ENCODE assay signal across 8 cellular contexts in the genomic region with DNA sequence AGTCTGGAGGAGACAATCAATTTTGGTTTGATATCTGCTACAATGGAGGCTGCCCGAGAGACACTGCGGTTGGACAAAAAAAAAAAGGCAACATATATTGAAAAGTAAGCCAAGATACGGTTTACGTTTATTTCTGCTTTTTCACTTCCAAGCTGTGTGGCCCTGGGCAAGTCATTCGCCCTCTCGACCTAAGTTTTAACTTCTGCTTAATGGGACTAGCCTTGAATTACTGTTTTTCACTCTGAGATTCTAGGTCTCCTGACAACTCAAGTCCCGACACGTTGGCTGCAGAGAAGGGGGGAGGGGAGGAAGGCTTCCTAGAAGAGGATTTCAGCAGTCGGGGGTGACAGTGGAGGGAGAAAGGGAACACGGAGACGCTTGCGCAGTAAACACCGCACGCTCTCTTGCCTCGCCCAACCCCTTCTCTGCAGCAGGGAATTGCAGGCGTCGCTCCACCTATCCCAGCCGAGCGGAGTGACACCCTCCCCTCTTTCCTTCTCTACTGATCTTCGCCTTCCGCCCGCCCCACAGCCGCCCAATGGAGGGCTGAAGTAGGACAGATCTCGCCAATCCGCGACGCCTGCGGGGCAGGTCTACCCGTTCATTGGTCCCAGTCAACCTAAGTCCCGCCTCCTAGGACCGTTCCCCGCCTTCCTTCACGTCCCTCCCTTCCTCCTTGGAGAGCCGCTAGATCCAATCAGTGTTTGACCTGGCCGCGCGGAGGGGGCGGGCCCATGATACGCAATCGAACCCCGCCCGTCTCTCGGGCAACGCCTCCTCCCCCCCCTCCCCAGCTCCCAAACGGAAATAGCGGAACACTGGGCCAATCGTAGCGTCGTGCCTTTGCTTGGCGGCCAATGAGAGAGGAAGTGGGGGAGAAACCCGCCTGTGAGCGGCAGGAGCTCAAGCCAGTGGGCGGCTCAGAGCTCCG. TPM values are rescaled to one million over a fixed set of nuclear protein-coding genes. Genes with fewer than 3 reads are reported as not detected.
DNase-seq lines count a peak whose midpoint lies in the region; ATAC-seq and TF ChIP-seq lines count a peak whose summit lies in the region.

No MANE protein-coding gene starts in this region.

- H3K9me3 Mint-ChIP-seq in activated T-cell treated with anti-CD3 and anti-CD28 coated beads, Interleukin-2, amount 50 U/mL, for 24 hours: no peaks in the 10 kb centered on the region

- peak; percentile 87 for TF ChIP-seq POLR2A in erythroblast (IDR thresholded peaks at IDR 0.05; ENCODE audit: low read length)

- no peaks in the 10 kb centered on the region for H3K9me3 ChIP-seq in PC-3 (ENCODE audit: low read length)

- POLR2A ChIA-PET in PC-3 (lab: Charles Lee; ENCODE audit: unreplicated experiment): interaction anchor here (0.6 to 0.7 kb wide), 7 partner anchors 43 to 130 kb away, joined by 4 to 10 read pairs (median 4); no protein-coding TSS in a partner anchor

- H3K79me2 ChIP-seq in PC-3 (ENCODE audit: low read length): peaks cover 44% of the 10 kb centered on the region

- peaks cover 3% of the 10 kb centered on the region for H3F3A ChIP-seq in PC-3 (ENCODE audit: low read length, unreplicated experiment)

- H3K4me1 ChIP-seq in PC-3 (ENCODE audit: insufficient read depth, low read length): peaks cover 23% of the 10 kb centered on the region

- intact Hi-C loops in PC-3 (cut with micrococcal nuclease): loop anchor here (1.0 to 5.0 kb wide), 4 partner anchors 51 to 89 kb away; a partner anchor contains a TSS

- peak overlapping the region; percentile 94 for H3K27ac Mint-ChIP-seq in activated T-cell treated with anti-CD3 and anti-CD28 coated beads, Interleukin-2, amount 50 U/mL, for 24 hours

- H4K20me1 ChIP-seq in PC-3 (ENCODE audit: low read length): no peaks in the 10 kb centered on the region

- peak overlapping the region; percentile 88 for H3K4me2 ChIP-seq in PC-3 (ENCODE audit: low read length)

- TF ChIP-seq CTCF in PC-3 (conservative IDR thresholded peaks at IDR 0.05; ENCODE audit: low read depth, low read length): no peak

- no peaks in the 10 kb centered on the region for H3K36me3 ChIP-seq in PC-3 (ENCODE audit: low read depth, low read length)

- peak overlapping the region; percentile 77 for H2AFZ ChIP-seq in PC-3 (ENCODE audit: low read length)

- TSS peak; percentile 100 for BruUV-seq in PC-3 (replicated peaks; lab: Mats Ljungman, UMichigan)

- peaks cover 37% of the 10 kb centered on the region for H3K4me1 Mint-ChIP-seq in activated T-cell treated with anti-CD3 and anti-CD28 coated beads, Interleukin-2, amount 50 U/mL, for 24 hours (ENCODE audit: low read depth)

- H3K9ac ChIP-seq in PC-3 (ENCODE audit: low read length): peak overlapping the region; percentile 71

- no peaks in the 10 kb centered on the region for H3K27me3 Mint-ChIP-seq in activated T-cell treated with anti-CD3 and anti-CD28 coated beads, Interleukin-2, amount 50 U/mL, for 24 hours

- peak overlapping the region; percentile 67 for H3K4me3 ChIP-seq in Jurkat, Clone E6-1 (ENCODE audit: low read length)
- H3K4me3 ChIP-seq in PC-3 (ENCODE audit: low read length): peak overlapping the region; percentile 62

- H3K27ac ChIP-seq in PC-3 (ENCODE audit: low read length): peak overlapping the region; percentile 90

- DNase-seq in DMS53 (lab: John Stamatoyannopoulos, UW) (peak; percentile 99), PC-3 (peak; percentile 100), erythroblast (lab: John Stamatoyannopoulos, UW) (peak; percentile 100), mucosa of gallbladder (ENCODE audit: low spot score) (peak; percentile 100)
- DNase-seq in Jurkat, Clone E6-1 (ENCODE audit: low read depth, low spot score): peak; percentile 100
- peak; percentile 98 for DNase-seq in activated T-cell treated with anti-CD3 and anti-CD28 coated beads, Interleukin-2, amount 50 U/mL, for 24 hours
- DNase-seq in stimulated activated CD8-positive, alpha-beta memory T cell treated with anti-CD3 and anti-CD28 coated beads, Interleukin-4, amount 100 ng/mL, for 24 hours (ENCODE audit: low read depth): peak; percentile 97

- no peaks in the 10 kb centered on the region for H3K27me3 ChIP-seq in PC-3 (ENCODE audit: low read length)

- ATAC-seq in GM21717 (IDR thresholded peaks at IDR 0.05; ENCODE audit: unreplicated experiment): peak; percentile 86
- peak; percentile 91 for ATAC-seq in PC-3

- H3K4me3 Mint-ChIP-seq in activated T-cell treated with anti-CD3 and anti-CD28 coated beads, Interleukin-2, amount 50 U/mL, for 24 hours: peak overlapping the region; percentile 95

- CTCF ChIA-PET in PC-3 (lab: Charles Lee): interaction anchor here (0.5 to 0.6 kb wide), 2 partner anchors 76 to 82 kb away, joined by 3 to 4 read pairs; no protein-coding TSS in a partner anchor

- H3K9me2 ChIP-seq in PC-3 (replicated peaks; ENCODE audit: low read length): no peaks in the 10 kb centered on the region

- peaks cover 21% of the 10 kb centered on the region for H3K36me3 Mint-ChIP-seq in activated T-cell treated with anti-CD3 and anti-CD28 coated beads, Interleukin-2, amount 50 U/mL, for 24 hours (ENCODE audit: low read depth)

RNA-seq across cellular contexts. Expression of a gene that starts 0.5 kb away (rescaled TPM):
- polyA plus RNA-seq in Jurkat, Clone E6-1 (2012; ENCODE audit: insufficient read depth, insufficient read length): 57.9 TPM
- total RNA-seq in PC-3 (2014; rRNA removed): 143 and 159 TPM in 2 replicates
- 76.3 TPM for total RNA-seq in mucosa of gallbladder

RNA-seq across cellular contexts. Expression of a gene that starts 3.2 kb away (rescaled TPM):
- polyA plus RNA-seq in Jurkat, Clone E6-1 (2012; ENCODE audit: insufficient read depth, insufficient read length): not detected
- not detected in 2 replicates for total RNA-seq in PC-3 (2014; rRNA removed)
- total RNA-seq in mucosa of gallbladder: 0.58 TPM

RNA-seq across cellular contexts. Expression of a gene that starts 46.8 kb away (rescaled TPM):
- 59.5 TPM for polyA plus RNA-seq in Jurkat, Clone E6-1 (2012; ENCODE audit: insufficient read depth, insufficient read length)
- total RNA-seq in PC-3 (2014; rRNA removed) (9.4 and 10.9 TPM in 2 replicates), mucosa of gallbladder (36.7 TPM)

RNA-seq across cellular contexts. Expression of a gene that starts 51.8 kb away (rescaled TPM):
- polyA plus RNA-seq in Jurkat, Clone E6-1 (2012; ENCODE audit: insufficient read depth, insufficient read length): 38.1 TPM
- 47.5 and 54.9 TPM in 2 replicates for total RNA-seq in PC-3 (2014; rRNA removed)
- 66.0 TPM for total RNA-seq in mucosa of gallbladder

Comparison
In these comparisons a context has a peak if more than half of its experiments do, and no peak if none do; other contexts are left out.
1. Peak in every context shown above with its lines: DNase-seq, ATAC-seq, H3K4me3 ChIP-seq and H3K27ac ChIP-seq.